1 cellular context compared by ENCODE assay signal in the genomic region with DNA sequence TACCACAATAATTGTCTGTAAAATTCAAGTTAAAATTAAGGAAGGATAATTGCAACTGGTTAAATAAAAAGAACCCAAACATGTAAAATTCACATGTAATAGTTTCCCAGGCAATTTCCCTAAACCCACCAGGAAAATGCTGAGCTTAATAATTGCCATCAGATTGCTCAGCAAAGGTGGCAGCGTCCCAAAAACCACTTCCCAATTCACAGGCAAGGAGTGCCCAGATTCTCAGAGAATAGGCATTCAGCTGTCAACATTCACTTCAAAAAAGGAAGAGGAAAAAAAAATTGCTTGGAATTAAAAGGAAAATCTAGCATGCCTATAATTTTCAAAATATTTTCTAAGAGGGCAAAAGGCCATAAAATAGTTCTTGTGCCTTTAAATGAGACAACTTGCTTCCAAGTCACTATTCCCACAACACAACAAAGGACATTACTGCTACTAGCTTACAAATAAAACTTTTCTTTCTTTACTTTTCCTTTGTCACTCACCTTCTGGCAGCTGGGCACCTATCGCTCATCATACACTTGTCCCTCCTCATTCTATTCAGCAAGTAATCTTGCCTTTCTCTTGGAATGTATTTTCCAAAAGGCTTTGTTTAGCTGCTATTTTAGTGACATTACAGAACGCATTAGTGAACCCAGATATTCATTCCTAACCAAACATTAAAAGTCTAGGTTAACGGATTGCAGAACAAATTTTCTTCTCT.
TF ChIP-seq lines count a peak whose summit lies in the region.

No MANE protein-coding gene starts in this region.

TF ChIP-seq in HepG2, 621 proteins besides CTCF, POLR2A, EP300 and RAD21:
- no peak for TF ChIP-seq ETV5 (CRISPR knock-in tag; IDR thresholded peaks at IDR 0.05; ENCODE audit: borderline replicate concordance)
- TF ChIP-seq ZNF407 (CRISPR knock-in tag; IDR thresholded peaks at IDR 0.05; ENCODE audit: not compliant biosample characterization), result no peak
- no peak for TF ChIP-seq RARA (CRISPR knock-in tag; IDR thresholded peaks at IDR 0.05)
- no peak for TF ChIP-seq EEA1 (CRISPR knock-in tag; IDR thresholded peaks at IDR 0.05; ENCODE audit: borderline replicate concordance)
- TF ChIP-seq SRSF9 (IDR thresholded peaks at IDR 0.05; ENCODE audit: borderline replicate concordance, insufficient read depth, low read depth, low read length, poor library complexity, severe bottlenecking), result no peak
- no peak for TF ChIP-seq THRA (CRISPR knock-in tag; IDR thresholded peaks at IDR 0.05; ENCODE audit: borderline replicate concordance)
- no peak for TF ChIP-seq HMGA1 (CRISPR knock-in tag; conservative IDR thresholded peaks at IDR 0.05)
- TF ChIP-seq ZNF326 (CRISPR knock-in tag; IDR thresholded peaks at IDR 0.05; ENCODE audit: borderline replicate concordance), result no peak
- TF ChIP-seq DNMT3B (CRISPR knock-in tag; conservative IDR thresholded peaks at IDR 0.05), result no peak
- no peak for TF ChIP-seq FOXP1 (IDR thresholded peaks at IDR 0.05)
- TF ChIP-seq FOXP1 (CRISPR knock-in tag; IDR thresholded peaks at IDR 0.05), result no peak
